8 cellular contexts compared by ENCODE assay signal in the genomic region with DNA sequence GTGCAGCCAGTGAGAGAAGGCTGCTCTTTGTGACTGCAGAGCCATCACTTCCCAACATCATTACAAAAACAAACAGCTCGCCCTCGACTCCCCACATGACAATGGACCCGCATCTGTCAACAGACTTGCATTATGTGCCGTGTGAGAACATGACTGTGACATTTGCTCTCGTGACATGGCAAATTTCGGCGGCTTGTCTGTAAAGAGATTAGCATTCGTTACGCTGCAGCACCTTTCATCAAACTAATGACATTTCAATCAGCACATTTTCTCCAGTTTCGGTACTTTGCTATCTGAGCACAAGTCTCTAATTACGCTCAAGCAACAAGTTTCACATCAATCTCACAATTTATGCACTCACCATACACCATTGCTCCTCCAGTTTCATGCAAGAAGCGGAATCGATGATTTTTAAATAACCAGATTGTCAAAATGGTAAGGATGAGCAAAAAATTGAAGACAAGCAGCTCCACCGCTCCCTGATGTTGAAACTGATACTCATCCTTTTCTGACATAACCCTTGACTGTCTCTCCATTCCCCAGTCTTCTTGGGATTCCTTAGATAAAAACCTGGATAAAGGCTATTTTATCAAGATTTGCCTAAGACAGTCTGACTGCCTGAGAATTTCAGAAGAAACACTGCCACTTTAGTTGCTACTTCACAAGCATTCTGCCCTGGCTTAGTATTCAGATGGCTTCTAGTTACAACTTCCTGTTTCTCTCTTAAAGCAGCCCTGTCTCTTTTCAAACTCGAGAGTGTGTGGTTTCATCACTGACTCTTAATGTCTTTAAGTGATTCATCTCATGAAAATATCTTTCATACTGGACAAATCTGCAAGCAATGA. TPM values are rescaled to one million over a fixed set of nuclear protein-coding genes. Genes with fewer than 3 reads are reported as not detected.
A peak's percentile ranks its signal among the peaks of the same experiment; 100 is the strongest.
DNase-seq lines count a peak whose midpoint lies in the region; ATAC-seq and TF ChIP-seq lines count a peak whose summit lies in the region.

Gene SLC9A9 (minus strand): TSS at position 682 of the 845 bp plus-strand sequence. CDS start 146 bp downstream, at position 536.

- no peaks in the 10 kb centered on the region for H3K9me3 Mint-ChIP-seq in CD4-positive, CD25-positive, alpha-beta regulatory T cell
- H3K9me3 Mint-ChIP-seq in natural killer cell: no peaks in the 10 kb centered on the region

- H3K27me3 ChIP-seq in CD4-positive, CD25-positive, alpha-beta regulatory T cell (ENCODE audit: control insufficient read depth, insufficient read depth, low read length): no peaks in the 10 kb centered on the region
- H3K27me3 ChIP-seq in uterus: no peaks in the 10 kb centered on the region

- H3K4me3 Mint-ChIP-seq in CD4-positive, CD25-positive, alpha-beta regulatory T cell: peak within 1 kb of the TSS; percentile 96 to 99 (median 97)
- H3K4me3 Mint-ChIP-seq in natural killer cell: peak within 1 kb of the TSS; percentile 100

- peak within 1 kb of the TSS; percentile 88 to 98 (median 91) for H3K27ac Mint-ChIP-seq in CD4-positive, CD25-positive, alpha-beta regulatory T cell
- peak within 1 kb of the TSS; percentile 93 for H3K27ac Mint-ChIP-seq in natural killer cell

- peak; percentile 95 for ATAC-seq in CD4-positive, CD25-positive, alpha-beta regulatory T cell (ENCODE audit: low read depth in 2 of 2)
- peak; percentile 86 for ATAC-seq in GM19023 (IDR thresholded peaks at IDR 0.05; ENCODE audit: unreplicated experiment)
- peak; percentile 85 for ATAC-seq in HG03103 (IDR thresholded peaks at IDR 0.05; ENCODE audit: low read depth, unreplicated experiment)
- peak; percentile 88 to 93 (median 92) for ATAC-seq in natural killer cell

- peaks cover 32 to 71% (median 57%) of the 10 kb centered on the region in 4 donors for H3K4me1 Mint-ChIP-seq in CD4-positive, CD25-positive, alpha-beta regulatory T cell
- H3K4me1 Mint-ChIP-seq in natural killer cell: peaks cover 38 to 48% of the 10 kb centered on the region in 2 donors

- no peaks in the 10 kb centered on the region for H3K36me3 ChIP-seq in CD4-positive, CD25-positive, alpha-beta regulatory T cell (ENCODE audit: control insufficient read depth, insufficient read depth, low read length)
- H3K36me3 ChIP-seq in uterus: no peaks in the 10 kb centered on the region

- peak within 1 kb of the TSS; percentile 73 for H3K27ac ChIP-seq in CD4-positive, CD25-positive, alpha-beta regulatory T cell (ENCODE audit: insufficient read depth, low read length, poor library complexity, severe bottlenecking)
- H3K27ac ChIP-seq in uterus: peak within 1 kb of the TSS; percentile 66 to 68

- H3K9me3 ChIP-seq in CD4-positive, CD25-positive, alpha-beta regulatory T cell (ENCODE audit: control insufficient read depth in 2 of 2, low read length in 2 of 2): no peaks in the 10 kb centered on the region
- H3K9me3 ChIP-seq in uterus: no peaks in the 10 kb centered on the region

- peaks cover 53% of the 10 kb centered on the region for H3K4me1 ChIP-seq in CD4-positive, CD25-positive, alpha-beta regulatory T cell (ENCODE audit: control insufficient read depth, insufficient read depth, low read length, poor library complexity, severe bottlenecking)
- H3K4me1 ChIP-seq in uterus: no peaks in the 10 kb centered on the region

- H3K36me3 Mint-ChIP-seq in CD4-positive, CD25-positive, alpha-beta regulatory T cell: peaks cover 3% of the 10 kb centered on the region
- peaks cover 6% of the 10 kb centered on the region for H3K36me3 Mint-ChIP-seq in natural killer cell

- intact Hi-C loops in natural killer cell (cut with micrococcal nuclease): loop anchor here (1.0 kb wide), 1 partner anchor 23 kb away; no protein-coding TSS in a partner anchor
- intact Hi-C loops in uterus (cut with DNase I; ENCODE audit: low total_unique reads): no loop called here

- no peaks in the 10 kb centered on the region for H3K27me3 Mint-ChIP-seq in CD4-positive, CD25-positive, alpha-beta regulatory T cell
- H3K27me3 Mint-ChIP-seq in natural killer cell (ENCODE audit: low read depth in 2 of 2): peaks cover 0 to 5% of the 10 kb centered on the region in 2 donors

- H3K4me3 ChIP-seq in CD4-positive, CD25-positive, alpha-beta regulatory T cell (ENCODE audit: low read depth, low read length): peak within 1 kb of the TSS; percentile 100
- H3K4me3 ChIP-seq in uterus: peak within 1 kb of the TSS; percentile 63 to 64

- peak; percentile 19 to 84 (median 53) for DNase-seq in CD4-positive, CD25-positive, alpha-beta regulatory T cell
- DNase-seq in NOMO-1 treated with DMSO at 0.1 percent for 48 hours (lab: John Stamatoyannopoulos, UW; ENCODE audit: unreplicated experiment): peak; percentile 92
- DNase-seq in activated T-helper 9 cell treated with anti-CD3 and anti-CD28 coated beads, Interleukin-2, amount 50 U/mL, for 16 hours (ENCODE audit: low read depth): peak; percentile 1
- DNase-seq in fibroblast of the conjunctiva (ENCODE audit: low read depth): peak; percentile 70
- DNase-seq in natural killer cell: peak; percentile 19
- DNase-seq in uterus: peak in 1 of 2 donors; percentile 16

- TF ChIP-seq POLR2A in uterus (IDR thresholded peaks at IDR 0.05): no peak

- TF ChIP-seq CTCF in natural killer cell (IDR thresholded peaks at IDR 0.05) (no peak), uterus (IDR thresholded peaks at IDR 0.05) (no peak)

RNA-seq across cellular contexts. Expression of gene SLC9A9, which starts in this region (rescaled TPM):
- 47.6 TPM for total RNA-seq in CD4-positive, CD25-positive, alpha-beta regulatory T cell
- 10 to 100 TPM; 31.7 to 49.3 (median 41.1) TPM for polyA plus RNA-seq in CD4-positive, CD25-positive, alpha-beta regulatory T cell
- total RNA-seq in natural killer cell: 10 to 100 TPM; 24.0 to 29.1 (median 27.2) TPM
- total RNA-seq in uterus: 10 to 100 TPM; 12.8 to 63.8 (median 33.3) TPM
